Comparison of ENCODE assay signal across 9 cellular contexts in the genomic region with DNA sequence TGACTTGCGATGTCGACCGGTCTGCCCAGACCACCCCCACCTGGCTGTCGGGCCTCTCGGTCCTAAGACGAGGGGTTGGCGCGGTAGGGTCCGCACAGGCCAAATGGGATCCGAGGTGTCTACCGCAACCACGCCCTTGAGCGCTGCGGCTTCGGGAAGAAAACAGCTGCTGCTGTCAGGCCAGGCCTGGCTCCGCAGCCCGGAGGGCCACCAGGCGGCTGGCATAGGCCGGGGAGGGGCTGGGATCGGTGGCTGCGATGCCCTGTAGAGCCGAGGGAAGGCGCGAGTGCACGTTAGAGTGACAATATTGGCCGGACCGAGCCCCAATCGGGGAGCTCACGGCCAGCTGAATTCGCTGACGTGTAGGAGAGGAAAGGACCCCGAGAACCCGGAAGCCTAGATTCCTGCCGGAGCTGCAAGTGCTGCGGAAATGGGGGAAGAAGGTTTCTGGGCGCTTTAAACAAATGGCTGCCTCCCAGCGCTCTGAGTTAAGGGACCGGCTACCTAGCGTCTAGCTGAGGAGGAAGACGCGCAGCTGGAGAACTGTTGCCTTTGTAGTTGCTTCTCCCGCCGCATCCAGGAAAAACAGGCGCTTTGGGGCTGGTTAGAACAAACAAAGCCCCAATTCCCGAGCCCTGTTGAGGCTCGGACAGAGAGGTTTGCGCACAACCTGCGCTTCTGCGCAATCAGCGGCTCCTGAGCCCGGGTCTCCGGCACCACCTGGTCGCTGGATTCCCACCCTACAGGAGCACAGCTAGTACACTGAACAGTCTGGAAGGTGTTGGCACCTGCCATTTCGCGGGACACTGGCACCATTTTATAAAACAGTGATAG. TPM values are rescaled to one million over a fixed set of nuclear protein-coding genes. Genes with fewer than 3 reads are reported as not detected.
A peak's percentile ranks its signal among the peaks of the same experiment; 100 is the strongest.
DNase-seq lines count a peak whose midpoint lies in the region; ATAC-seq and TF ChIP-seq lines count a peak whose summit lies in the region.
"Had no signal": no experiment of that assay in that cellular context is flagged by ENCODE, and none has a peak within 500 bp of the region (broad histone marks: within the 10 kb centered on the region; RNA-seq: fewer than 3 reads in every experiment).

No MANE protein-coding gene starts in this region.

- H3K9ac ChIP-seq in neural progenitor cell = no peak overlapping the region

- H3K36me3 ChIP-seq in BE2C = no peaks in the 10 kb centered on the region
- no peaks in the 10 kb centered on the region for H3K36me3 ChIP-seq in neural progenitor cell
- no peaks in the 10 kb centered on the region for H3K36me3 ChIP-seq in naive thymus-derived CD4-positive, alpha-beta T cell (ENCODE audit: control insufficient read depth in 2 of 3, insufficient read depth in 3 of 3, low read length in 3 of 3)

- H3K27ac ChIP-seq in neural progenitor cell = no peak overlapping the region
- no peak overlapping the region for H3K27ac ChIP-seq in naive thymus-derived CD4-positive, alpha-beta T cell (ENCODE audit: low read depth, low read length)

- peaks cover 5% of the 10 kb centered on the region; the same call in 1 of the 2 replicates for H3K9me3 ChIP-seq in BE2C
- H3K9me3 ChIP-seq in neural progenitor cell (ENCODE audit: low read depth) = no peaks in the 10 kb centered on the region
- peaks cover 0 to 13% (median 0%) of the 10 kb centered on the region in 3 experiments for H3K9me3 ChIP-seq in naive thymus-derived CD4-positive, alpha-beta T cell (ENCODE audit: control insufficient read depth in 2 of 3, low read length in 3 of 3)

- peak overlapping the region; percentile 91 for H3K4me3 Mint-ChIP-seq in neural progenitor cell
- no peak overlapping the region for H3K4me3 Mint-ChIP-seq in naive thymus-derived CD4-positive, alpha-beta T cell
- H3K4me3 Mint-ChIP-seq: activated T-cell treated with anti-CD3 and anti-CD28 coated beads, Interleukin-2, amount 50 U/mL, for 4 hours had no signal

- H3K27ac Mint-ChIP-seq in neural progenitor cell = peak overlapping the region; percentile 100
- peak overlapping the region in 1 of 9 donors; percentile 62 for H3K27ac Mint-ChIP-seq in naive thymus-derived CD4-positive, alpha-beta T cell

- CTCF ChIA-PET in naive thymus-derived CD4-positive, alpha-beta T cell (lab: Charles Lee) = no interaction called here

- H3K27me3 Mint-ChIP-seq in neural progenitor cell (ENCODE audit: insufficient read depth, low read depth) = peaks cover 32% of the 10 kb centered on the region
- H3K27me3 Mint-ChIP-seq in naive thymus-derived CD4-positive, alpha-beta T cell = peaks cover 69 to 84% (median 72%) of the 10 kb centered on the region in 5 donors

- peaks cover 79% of the 10 kb centered on the region for H4K20me1 ChIP-seq in neural progenitor cell (ENCODE audit: low read depth)

- H3K4me3 ChIP-seq in BE2C (ENCODE audit: low read depth, low read length) (peak overlapping the region; percentile 37), neural progenitor cell (peak overlapping the region; percentile 60)
- H3K4me3 ChIP-seq in naive thymus-derived CD4-positive, alpha-beta T cell (ENCODE audit: low read length) = no peak overlapping the region

- ATAC-seq in naive thymus-derived CD4-positive, alpha-beta T cell = no peak
- ATAC-seq in HG03521 (IDR thresholded peaks at IDR 0.05; ENCODE audit: unreplicated experiment) = no peak
- ATAC-seq: activated T-cell treated with anti-CD3 and anti-CD28 coated beads, Interleukin-2, amount 50 U/mL, for 4 hours had no signal

- POLR2A ChIA-PET in naive thymus-derived CD4-positive, alpha-beta T cell (lab: Charles Lee) = no interaction called here

- peaks cover 2% of the 10 kb centered on the region; the same call in 1 of the 2 replicates for H3K4me1 ChIP-seq in BE2C
- H3K4me1 ChIP-seq in neural progenitor cell = peaks cover 69% of the 10 kb centered on the region
- no peaks in the 10 kb centered on the region for H3K4me1 ChIP-seq in naive thymus-derived CD4-positive, alpha-beta T cell (ENCODE audit: control insufficient read depth in 2 of 2, insufficient read depth in 2 of 2, low read length in 2 of 2)

- TF ChIP-seq CTCF in BE2C (IDR thresholded peaks at IDR 0.05; ENCODE audit: low read depth, low read length) = peak; percentile 26
- peak; percentile 55 for TF ChIP-seq CTCF in neural progenitor cell (IDR thresholded peaks at IDR 0.05)

- H3F3A ChIP-seq in neural progenitor cell (ENCODE audit: low read depth) = peaks cover 66% of the 10 kb centered on the region

- peaks cover 32% of the 10 kb centered on the region for H3K36me3 Mint-ChIP-seq in neural progenitor cell
- peaks cover 0 to 22% (median 2%) of the 10 kb centered on the region in 5 donors for H3K36me3 Mint-ChIP-seq in naive thymus-derived CD4-positive, alpha-beta T cell

- DNase-seq in BE2C = peak; percentile 54
- peak; percentile 86 for DNase-seq in NCI-H524 treated with DMSO at 0.1 percent for 48 hours (lab: John Stamatoyannopoulos, UW)
- DNase-seq in fibroblast of gingiva (ENCODE audit: low read depth) = peak; percentile 14
- DNase-seq in neural progenitor cell (ENCODE audit: low spot score) = peak; percentile 94
- no peak for DNase-seq in naive thymus-derived CD4-positive, alpha-beta T cell
- no peak for DNase-seq in NCI-H2029 (lab: John Stamatoyannopoulos, UW)
- no peak for DNase-seq in stimulated activated naive CD4-positive, alpha-beta T cell (lab: John Stamatoyannopoulos, UW)
- DNase-seq: activated T-cell treated with anti-CD3 and anti-CD28 coated beads, Interleukin-2, amount 50 U/mL, for 4 hours had no signal

- peaks cover 5% of the 10 kb centered on the region for H3K9me3 Mint-ChIP-seq in neural progenitor cell
- peaks cover 0 to 60% (median 18%) of the 10 kb centered on the region in 11 donors for H3K9me3 Mint-ChIP-seq in naive thymus-derived CD4-positive, alpha-beta T cell
- H3K9me3 Mint-ChIP-seq: activated T-cell treated with anti-CD3 and anti-CD28 coated beads, Interleukin-2, amount 50 U/mL, for 4 hours had no signal

- H3K4me1 Mint-ChIP-seq in neural progenitor cell = peaks cover 77% of the 10 kb centered on the region
- peaks cover 0 to 8% (median 4%) of the 10 kb centered on the region in 7 donors for H3K4me1 Mint-ChIP-seq in naive thymus-derived CD4-positive, alpha-beta T cell

- H3K27me3 ChIP-seq in BE2C = peaks cover 95% of the 10 kb centered on the region
- peaks cover 100% of the 10 kb centered on the region for H3K27me3 ChIP-seq in neural progenitor cell
- peaks cover 0 to 20% of the 10 kb centered on the region in 2 donors for H3K27me3 ChIP-seq in naive thymus-derived CD4-positive, alpha-beta T cell (ENCODE audit: control insufficient read depth in 2 of 2, insufficient read depth in 2 of 2, low read length in 2 of 2)

- no peaks in the 10 kb centered on the region for H3K79me2 ChIP-seq in neural progenitor cell (ENCODE audit: low read depth)

- peak overlapping the region; percentile 94 for H3K4me2 ChIP-seq in neural progenitor cell

- intact Hi-C loops in naive thymus-derived CD4-positive, alpha-beta T cell (cut with micrococcal nuclease) = no loop called here

- peak overlapping the region; percentile 35 for H2AFZ ChIP-seq in neural progenitor cell (replicated peaks)

RNA-seq across cellular contexts. Expression of gene ZIC4, which starts 14.0 kb away (rescaled TPM):
- not detected for polyA plus RNA-seq in BE2C (2012; ENCODE audit: insufficient read depth, insufficient read length, low read depth)
- 0.25 and 0.64 TPM in 2 replicates for total RNA-seq in neural progenitor cell (ENCODE audit: low replicate concordance)
- total RNA-seq in naive thymus-derived CD4-positive, alpha-beta T cell = not detected
- not detected for polyA plus RNA-seq in naive thymus-derived CD4-positive, alpha-beta T cell
- total RNA-seq: activated T-cell treated with anti-CD3 and anti-CD28 coated beads, Interleukin-2, amount 50 U/mL, for 4 hours had no signal

RNA-seq across cellular contexts. Expression of gene ZIC1, which starts 16.9 kb away (rescaled TPM):
- polyA plus RNA-seq in BE2C (2012; ENCODE audit: insufficient read depth, insufficient read length, low read depth) = not detected
- 0.56 and 0.84 TPM in 2 replicates for total RNA-seq in neural progenitor cell (ENCODE audit: low replicate concordance)
- total RNA-seq in naive thymus-derived CD4-positive, alpha-beta T cell = not detected
- polyA plus RNA-seq in naive thymus-derived CD4-positive, alpha-beta T cell = not detected
- total RNA-seq: activated T-cell treated with anti-CD3 and anti-CD28 coated beads, Interleukin-2, amount 50 U/mL, for 4 hours had no signal

Comparison
In these comparisons a context has a peak if more than half of its experiments do, and no peak if none do; other contexts are left out.
1. DNase-seq: peak in BE2C (single experiment), NCI-H524 treated with DMSO at 0.1 percent for 48 hours (single experiment), fibroblast of gingiva (single experiment) and neural progenitor cell (single experiment); none in naive thymus-derived CD4-positive, alpha-beta T cell (0 of 9), NCI-H2029 (single experiment) and stimulated activated naive CD4-positive, alpha-beta T cell (0 of 6).